ENCODE assay signal across 29 cellular contexts in genomic region chr9:134431626-134432025, GRCh38.
DNase-seq lines count a peak whose midpoint lies in the region; ATAC-seq and TF ChIP-seq lines count a peak whose summit lies in the region.
"Had no signal": no experiment of that assay in that cellular context is flagged by ENCODE, and none has a peak within 500 bp of the region (broad histone marks: within the 10 kb centered on the region; RNA-seq: fewer than 3 reads in every experiment).

No MANE protein-coding gene starts in this region.

- H3K18ac ChIP-seq in IMR-90 (ENCODE audit: low read depth, low read length), result no peak overlapping the region

- no peak overlapping the region for H4K5ac ChIP-seq in IMR-90 (ENCODE audit: low read depth, low read length)

- H2BK5ac ChIP-seq in IMR-90 (ENCODE audit: low read depth, low read length, poor library complexity, severe bottlenecking), result no peak overlapping the region

- H3K4me1 ChIP-seq in IMR-90 (ENCODE audit: control insufficient read depth, insufficient read depth, low read length), result peaks cover 24% of the 10 kb centered on the region
- peaks cover 32% of the 10 kb centered on the region for H3K4me1 ChIP-seq in ovary (ENCODE audit: insufficient read depth)
- H3K4me1 ChIP-seq in suprapubic skin, result peaks cover 95% of the 10 kb centered on the region
- no peaks in the 10 kb centered on the region for H3K4me1 ChIP-seq in Karpas-422 (ENCODE audit: low read length)

- intact Hi-C loops in IMR-90 (cut with micrococcal nuclease) (no loop called here), dorsolateral prefrontal cortex (cut with DNase I) (no loop called here), ovary (cut with DNase I) (loop anchor here in 1 of 4 donors (5.0 kb wide), 1 partner anchor 104 kb away; the partner anchor contains the start of gene RXRA)

- H3K4ac ChIP-seq in IMR-90 (ENCODE audit: low read depth, low read length), result no peak overlapping the region

- peaks cover 37% of the 10 kb centered on the region; the same call in 1 of the 2 replicates for H3K36me3 ChIP-seq in IMR-90 (ENCODE audit: control insufficient read depth, insufficient read depth, low read length)
- H3K36me3 ChIP-seq in ovary, result no peaks in the 10 kb centered on the region
- peaks cover 29% of the 10 kb centered on the region for H3K36me3 ChIP-seq in suprapubic skin
- no peaks in the 10 kb centered on the region for H3K36me3 ChIP-seq in Karpas-422 (ENCODE audit: insufficient read depth, low read length)

- H3K14ac ChIP-seq in IMR-90 (replicated peaks; ENCODE audit: low read depth, low read length), result no peak overlapping the region

- H3K79me1 ChIP-seq in IMR-90 (ENCODE audit: low read depth in 1 of 2, low read length in 2 of 2), result peaks cover 3 to 9% of the 10 kb centered on the region in 2 experiments; a peak in 2 of 4 replicates

- H2BK15ac ChIP-seq in IMR-90 (ENCODE audit: low read depth, low read length), result no peak overlapping the region

- no peak overlapping the region for H3K4me3 ChIP-seq in IMR-90 (ENCODE audit: insufficient read depth, low read depth, low read length)
- no peak overlapping the region for H3K4me3 ChIP-seq in dorsolateral prefrontal cortex
- H3K4me3 ChIP-seq in ovary, result no peak overlapping the region
- no peak overlapping the region for H3K4me3 ChIP-seq in suprapubic skin
- H3K4me3 ChIP-seq in Karpas-422 (ENCODE audit: low read length), result no peak overlapping the region
- H3K4me3 ChIP-seq: A549, adrenal gland, GM23248, smooth muscle cell had no signal

- TF ChIP-seq POLR2A in IMR-90 (IDR thresholded peaks at IDR 0.05; ENCODE audit: low read depth, low read length), result no peak
- TF ChIP-seq POLR2A in ovary (IDR thresholded peaks at IDR 0.05), result no peak
- no peak for TF ChIP-seq POLR2A in suprapubic skin (IDR thresholded peaks at IDR 0.05)

- no TSS peak for BruUV-seq in IMR-90 (replicated peaks; lab: Mats Ljungman, UMichigan)

- no peak for DNase-seq in IMR-90
- DNase-seq in dorsolateral prefrontal cortex, result no peak
- DNase-seq in ovary, result no peak
- DNase-seq in suprapubic skin (ENCODE audit: low spot score in 2 of 2), result no peak
- DNase-seq in dermis blood vessel endothelial cell, result no peak
- DNase-seq in A172 (ENCODE audit: low spot score), result no peak
- DNase-seq in Karpas-422, result no peak
- DNase-seq: activated CD4-positive, alpha-beta T cell treated with anti-CD3 and anti-CD28 coated beads, Interleukin-2, amount 10 ng/mL, durations not matched to agents 24 days and 14 days; activated CD8-positive, alpha-beta memory T cell treated with anti-CD3 and anti-CD28 coated beads, Interleukin-2, amount 10 ng/mL, durations not matched to agents 7 days and 5 days; activated naive CD4-positive, alpha-beta T cell; activated T-cell treated with anti-CD3 and anti-CD28 coated beads, Interleukin-2, amount 50 U/mL, for 72 hours; adrenal gland; CD4-positive, alpha-beta memory T cell; GM23248; naive B cell; NCI-H1092; NCI-H187 treated with DMSO at 0.1 percent for 48 hours; NCI-H2171 treated with DMSO at 0.1 percent for 48 hours; NCI-H524; NK-92 treated with Interleukin-12 subunit alpha and Interleukin-12 subunit beta, amount 100 ng/mL, for 24 hours; occipital lobe; PC-3; SHP77; stimulated activated CD4-positive, alpha-beta T cell treated with anti-CD3 and anti-CD28 coated beads, Interleukin-2, amount 100 ng/mL, for 24 hours; SW 1271; T1000 had no signal

- ATAC-seq in IMR-90 (ENCODE audit: low read depth) (no peak), HG03520 (IDR thresholded peaks at IDR 0.05; ENCODE audit: unreplicated experiment) (no peak)
- ATAC-seq: A549; activated CD8-positive, alpha-beta memory T cell treated with anti-CD3 and anti-CD28 coated beads, Interleukin-2, amount 10 ng/mL, durations not matched to agents 7 days and 5 days; activated T-cell treated with anti-CD3 and anti-CD28 coated beads, Interleukin-2, amount 50 U/mL, for 72 hours; PC-3 had no signal

- peak overlapping the region; percentile 70 for H2AK9ac ChIP-seq in IMR-90 (replicated peaks; ENCODE audit: low read depth, low read length, poor library complexity)

- no peak overlapping the region for H3K56ac ChIP-seq in IMR-90 (ENCODE audit: extremely low read depth, insufficient read depth, low read length)

- H2BK120ac ChIP-seq in IMR-90 (ENCODE audit: low read depth, low read length), result no peak overlapping the region

- H3K79me2 ChIP-seq in Karpas-422 (ENCODE audit: low read length), result no peaks in the 10 kb centered on the region

- no peaks in the 10 kb centered on the region for H3K9me2 ChIP-seq in Karpas-422 (replicated peaks; ENCODE audit: insufficient read depth, low read length)

- no peak overlapping the region for H4K8ac ChIP-seq in IMR-90 (ENCODE audit: low read depth in 2 of 2, low read length in 2 of 2)

- H4K20me1 ChIP-seq in IMR-90 (ENCODE audit: insufficient read depth, low read length), result peaks cover 25% of the 10 kb centered on the region
- 0 out of 2 replicates have a peak, but pooled peaks cover 4% of the 10 kb centered on the region for H4K20me1 ChIP-seq in Karpas-422 (ENCODE audit: insufficient read depth, low read depth, low read length)

- H3K27me3 ChIP-seq in IMR-90 (ENCODE audit: control insufficient read depth, insufficient read depth, low read length), result no peaks in the 10 kb centered on the region
- H3K27me3 ChIP-seq in dorsolateral prefrontal cortex, result no peaks in the 10 kb centered on the region
- H3K27me3 ChIP-seq in ovary, result no peaks in the 10 kb centered on the region
- no peaks in the 10 kb centered on the region for H3K27me3 ChIP-seq in suprapubic skin
- no peaks in the 10 kb centered on the region for H3K27me3 ChIP-seq in Karpas-422 (ENCODE audit: low read length)
- H3K27me3 ChIP-seq: adrenal gland had no signal

- dilution Hi-C loops in IMR-90 (cut with HindIII; ENCODE audit: low sequenced_read_pairs, unreplicated experiment), result no loop called here

- POLR2A ChIA-PET in IMR-90 (lab: Charles Lee; ENCODE audit: unreplicated experiment), result no interaction called here

- CTCF ChIA-PET in IMR-90 (lab: Yijun Ruan, JAX), result no interaction called here

- H2AK5ac ChIP-seq in IMR-90 (ENCODE audit: low read depth, low read length), result no peak overlapping the region; the same call in 1 of the 2 replicates

- no peak for TF ChIP-seq RAD21 in IMR-90 (IDR thresholded peaks at IDR 0.05; ENCODE audit: low read length)

- TF ChIP-seq EP300 in ovary (IDR thresholded peaks at IDR 0.05) (no peak), suprapubic skin (IDR thresholded peaks at IDR 0.05) (no peak)

- WGBS in IMR-90 (ENCODE audit: extremely low coverage in 2 of 2, insufficient read length in 1 of 2), 2 experiments, result 80% methylated on average over 7 of the region's 16 CpGs; no CpG with 5 or more reads in 1 of the 2 experiments
- 84 to 90% (median 87%) methylated on average over 10 to 16 of the region's 16 CpGs for WGBS in ovary, 3 donors
- WGBS in suprapubic skin, result 40% methylated on average over 2 of the region's 16 CpGs

- TF ChIP-seq CTCF in IMR-90 (conservative IDR thresholded peaks at IDR 0.05; ENCODE audit: low read depth, low read length) (no peak), dorsolateral prefrontal cortex (IDR thresholded peaks at IDR 0.05 in 54 of 56, conservative IDR thresholded peaks at IDR 0.05 in 2 of 56; ENCODE audit: low read depth in 1 of 56, partially characterized antibody in 56 of 56) (no peak), ovary (IDR thresholded peaks at IDR 0.05) (no peak), suprapubic skin (IDR thresholded peaks at IDR 0.05) (no peak)

- in situ Hi-C loops in IMR-90 (cut with MboI; ENCODE audit: low sequenced_read_pairs), result no loop called here

- H2BK20ac ChIP-seq in IMR-90 (ENCODE audit: low read depth, low read length), result no peak overlapping the region

- H3K9ac ChIP-seq in IMR-90 (ENCODE audit: low read depth, low read length), result no peak overlapping the region
- no peak overlapping the region for H3K9ac ChIP-seq in Karpas-422 (ENCODE audit: low read length)
- H3K9ac ChIP-seq: GM23248 had no signal

- H2AFZ ChIP-seq in IMR-90 (replicated peaks; ENCODE audit: low read length, poor library complexity) (no peak overlapping the region), Karpas-422 (ENCODE audit: low read length) (no peak overlapping the region)
- H2AFZ ChIP-seq: GM23248 had no signal

- no peak overlapping the region for H4K91ac ChIP-seq in IMR-90 (ENCODE audit: insufficient read depth, low read depth, low read length)

- H3K4me2 ChIP-seq in IMR-90 (ENCODE audit: low read depth, low read length) (no peak overlapping the region), Karpas-422 (ENCODE audit: low read depth, low read length, poor library complexity, severe bottlenecking) (no peak overlapping the region)
- H3K4me2 ChIP-seq: A549, smooth muscle cell had no signal

- no peak overlapping the region for H3K23ac ChIP-seq in IMR-90 (ENCODE audit: low read depth, low read length)

- no peak overlapping the region for H3K27ac ChIP-seq in IMR-90 (ENCODE audit: insufficient read depth, low read length)
- H3K27ac ChIP-seq in dorsolateral prefrontal cortex, result peak overlapping the region in 47 of 59 donors; percentile 12 to 99 (median 95)
- H3K27ac ChIP-seq in ovary, result peak overlapping the region; percentile 30 to 85
- peak overlapping the region; percentile 81 for H3K27ac ChIP-seq in suprapubic skin
- H3K27ac ChIP-seq in Karpas-422 (ENCODE audit: low read length), result no peak overlapping the region
- H3K27ac ChIP-seq: GM23248 had no signal

- H3K9me3 ChIP-seq in IMR-90 (ENCODE audit: control insufficient read depth, insufficient read depth, low read length) (no peaks in the 10 kb centered on the region), ovary (no peaks in the 10 kb centered on the region), suprapubic skin (no peaks in the 10 kb centered on the region), Karpas-422 (ENCODE audit: low read length) (no peaks in the 10 kb centered on the region)
- H3K9me3 ChIP-seq: A549, adrenal gland had no signal

- H3K9me1 ChIP-seq in IMR-90 (ENCODE audit: insufficient read depth, low read length), result no peaks in the 10 kb centered on the region; the same call in 1 of the 2 replicates

TF ChIP-seq in IMR-90, 13 proteins besides CTCF, POLR2A, EP300 and RAD21 (continues in another document):
- TF ChIP-seq MAFK (IDR thresholded peaks at IDR 0.05; ENCODE audit: low read depth, low read length) (no peak), RCOR1 (IDR thresholded peaks at IDR 0.05; ENCODE audit: insufficient replicate concordance, low read length) (no peak), MXI1 (IDR thresholded peaks at IDR 0.05; ENCODE audit: borderline replicate concordance, low read depth, low read length) (no peak), CEBPB (IDR thresholded peaks at IDR 0.05; ENCODE audit: low read depth, low read length) (no peak), RFX5 (IDR thresholded peaks at IDR 0.05; ENCODE audit: low read depth, low read length) (no peak)
- TF ChIP-seq, protein P1, sequence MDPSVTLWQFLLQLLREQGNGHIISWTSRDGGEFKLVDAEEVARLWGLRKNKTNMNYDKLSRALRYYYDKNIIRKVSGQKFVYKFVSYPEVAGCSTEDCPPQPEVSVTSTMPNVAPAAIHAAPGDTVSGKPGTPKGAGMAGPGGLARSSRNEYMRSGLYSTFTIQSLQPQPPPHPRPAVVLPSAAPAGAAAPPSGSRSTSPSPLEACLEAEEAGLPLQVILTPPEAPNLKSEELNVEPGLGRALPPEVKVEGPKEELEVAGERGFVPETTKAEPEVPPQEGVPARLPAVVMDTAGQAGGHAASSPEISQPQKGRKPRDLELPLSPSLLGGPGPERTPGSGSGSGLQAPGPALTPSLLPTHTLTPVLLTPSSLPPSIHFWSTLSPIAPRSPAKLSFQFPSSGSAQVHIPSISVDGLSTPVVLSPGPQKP (IDR thresholded peaks at IDR 0.05; ENCODE audit: borderline replicate concordance, low read depth, low read length), result no peak

Comparison
In these comparisons a context has a peak if more than half of its experiments do, and no peak if none do; other contexts are left out.
1. H3K27ac ChIP-seq: peak in dorsolateral prefrontal cortex (47 of 59), ovary (2 of 2) and suprapubic skin (single experiment); none in IMR-90 (single experiment) and Karpas-422 (single experiment).